ENCODE assay signal across 8 cellular contexts in the genomic region with DNA sequence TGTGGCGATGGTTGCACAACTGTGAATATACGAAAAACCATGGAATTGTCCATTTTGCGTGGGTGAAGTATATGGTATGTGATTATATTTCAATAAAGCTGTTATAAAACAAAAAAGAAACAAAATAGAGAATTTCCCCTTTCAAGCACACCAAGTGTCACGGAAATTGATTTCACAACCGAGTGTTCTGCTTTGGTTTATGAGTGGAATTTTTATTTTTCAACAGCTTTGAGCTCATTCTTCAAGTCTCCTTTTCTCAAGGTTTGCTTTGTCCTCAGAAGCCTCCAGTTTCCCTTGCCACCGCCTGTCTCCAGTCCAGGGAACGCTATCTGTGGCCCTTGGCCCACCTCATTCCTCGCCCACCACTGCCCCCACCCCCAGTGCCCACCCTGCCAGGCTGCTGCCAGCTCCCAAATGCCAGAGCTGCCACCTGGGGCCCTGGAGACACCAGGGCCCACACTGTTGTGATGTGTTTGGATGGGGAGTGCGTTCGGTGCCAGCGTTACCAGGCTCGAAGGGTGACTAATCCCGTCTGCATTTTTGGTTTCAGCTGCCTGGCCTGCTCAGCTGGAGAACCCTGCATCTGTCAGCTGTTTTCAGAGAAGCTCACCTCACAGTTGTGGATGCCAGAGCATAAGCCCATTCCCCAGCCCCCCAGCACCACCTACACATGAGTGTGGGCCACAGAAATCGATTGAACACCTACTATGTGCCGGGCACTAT. TPM values are rescaled to one million over a fixed set of nuclear protein-coding genes. Genes with fewer than 3 reads are reported as not detected.
DNase-seq lines count a peak whose midpoint lies in the region; ATAC-seq and TF ChIP-seq lines count a peak whose summit lies in the region.

No MANE protein-coding gene starts in this region.

- no peaks in the 10 kb centered on the region for H3K27me3 ChIP-seq in IMR-90 (ENCODE audit: control insufficient read depth, insufficient read depth, low read length)
- no peaks in the 10 kb centered on the region for H3K27me3 ChIP-seq in body of pancreas
- H3K27me3 ChIP-seq in left lung = no peaks in the 10 kb centered on the region
- H3K27me3 ChIP-seq in thyroid gland = no peaks in the 10 kb centered on the region

- H2AK5ac ChIP-seq in IMR-90 (ENCODE audit: low read depth, low read length) = peak overlapping the region; percentile 59; the same call in 1 of the 2 replicates

- no peak for TF ChIP-seq CTCF in IMR-90 (conservative IDR thresholded peaks at IDR 0.05; ENCODE audit: low read depth, low read length)
- TF ChIP-seq CTCF in body of pancreas (IDR thresholded peaks at IDR 0.05) = no peak
- TF ChIP-seq CTCF in left lung (IDR thresholded peaks at IDR 0.05) = no peak
- TF ChIP-seq CTCF in thyroid gland (IDR thresholded peaks at IDR 0.05) = no peak

- 0 out of 2 replicates have a peak, but pooled peaks cover 7% of the 10 kb centered on the region for H3K9me1 ChIP-seq in IMR-90 (ENCODE audit: insufficient read depth, low read length)

- H3K4me2 ChIP-seq in IMR-90 (ENCODE audit: low read depth, low read length) = peak overlapping the region; percentile 67

- peak; percentile 53; the same call in 1 of the 2 replicates for TF ChIP-seq POLR2A in IMR-90 (IDR thresholded peaks at IDR 0.05; ENCODE audit: low read depth, low read length)
- peak in 1 of 3 donors; percentile 3 for TF ChIP-seq POLR2A in body of pancreas (IDR thresholded peaks at IDR 0.05)
- TF ChIP-seq POLR2A in thyroid gland (IDR thresholded peaks at IDR 0.05) = no peak

- H3K18ac ChIP-seq in IMR-90 (ENCODE audit: low read depth, low read length) = peak overlapping the region; percentile 81; the same call in 1 of the 2 replicates

- H3K36me3 ChIP-seq in IMR-90 (ENCODE audit: control insufficient read depth, insufficient read depth, low read length) = no peaks in the 10 kb centered on the region
- H3K36me3 ChIP-seq in body of pancreas (replicated peaks in 1 of 2; ENCODE audit: insufficient read depth in 1 of 2, low read depth in 2 of 2) = no peaks in the 10 kb centered on the region
- H3K36me3 ChIP-seq in left lung = no peaks in the 10 kb centered on the region
- H3K36me3 ChIP-seq in thyroid gland = no peaks in the 10 kb centered on the region

- peak overlapping the region; percentile 70; the same call in 1 of the 2 replicates for H4K91ac ChIP-seq in IMR-90 (ENCODE audit: insufficient read depth, low read depth, low read length)

- H2AK9ac ChIP-seq in IMR-90 (replicated peaks; ENCODE audit: low read depth, low read length, poor library complexity) = no peak overlapping the region

- H3K79me1 ChIP-seq in IMR-90 (ENCODE audit: low read depth in 1 of 2, low read length in 2 of 2) = no peaks in the 10 kb centered on the region; a peak in 1 of 4 replicates

- CTCF ChIA-PET in IMR-90 (lab: Yijun Ruan, JAX) = interaction anchor here (0.6 to 1.0 kb wide), 2 partner anchors 122 to 192 kb away, joined by 3 read pairs; no protein-coding TSS in a partner anchor

- intact Hi-C loops in IMR-90 (cut with micrococcal nuclease) = loop anchor here (2.0 kb wide), 1 partner anchor 24 kb away; no protein-coding TSS in a partner anchor
- intact Hi-C loops in body of pancreas (cut with DNase I) = no loop called here
- intact Hi-C loops in left lung (cut with DNase I) = no loop called here
- intact Hi-C loops in thyroid gland (cut with DNase I) = no loop called here

- H4K20me1 ChIP-seq in IMR-90 (ENCODE audit: insufficient read depth, low read length) = no peaks in the 10 kb centered on the region

- H3K4ac ChIP-seq in IMR-90 (ENCODE audit: low read depth, low read length) = peak overlapping the region; percentile 67

- dilution Hi-C loops in IMR-90 (cut with HindIII; ENCODE audit: low sequenced_read_pairs, unreplicated experiment) = no loop called here

- WGBS in IMR-90 (ENCODE audit: extremely low coverage in 2 of 2, insufficient read length in 1 of 2), 2 experiments = no CpG with 5 or more reads among the region's 15 CpGs
- 53 to 67% methylated on average over 15 of the region's 15 CpGs for WGBS in body of pancreas, 2 donors
- 73% methylated on average over 15 of the region's 15 CpGs for WGBS in thyroid gland, 2 donors

- H2AFZ ChIP-seq in IMR-90 (replicated peaks; ENCODE audit: low read length, poor library complexity) = peak overlapping the region; percentile 66

- no peaks in the 10 kb centered on the region for H3K9me3 ChIP-seq in IMR-90 (ENCODE audit: control insufficient read depth, insufficient read depth, low read length)
- H3K9me3 ChIP-seq in body of pancreas = no peaks in the 10 kb centered on the region
- H3K9me3 ChIP-seq in left lung = no peaks in the 10 kb centered on the region
- H3K9me3 ChIP-seq in thyroid gland = no peaks in the 10 kb centered on the region

- no peak overlapping the region for H3K4me3 ChIP-seq in IMR-90 (ENCODE audit: insufficient read depth, low read depth, low read length)
- H3K4me3 ChIP-seq in body of pancreas = no peak overlapping the region
- H3K4me3 ChIP-seq in left lung = no peak overlapping the region
- H3K4me3 ChIP-seq in thyroid gland (replicated peaks in 1 of 3) = no peak overlapping the region

- POLR2A ChIA-PET in IMR-90 (lab: Charles Lee; ENCODE audit: unreplicated experiment) = interaction anchor here (0.6 to 1.3 kb wide), 2 partner anchors 26 to 30 kb away, joined by 3 to 10 read pairs; no protein-coding TSS in a partner anchor

- H4K5ac ChIP-seq in IMR-90 (ENCODE audit: low read depth, low read length) = peak overlapping the region; percentile 32

- no peak overlapping the region for H3K23ac ChIP-seq in IMR-90 (ENCODE audit: low read depth, low read length)

- no peak overlapping the region for H3K14ac ChIP-seq in IMR-90 (replicated peaks; ENCODE audit: low read depth, low read length)

- peak overlapping the region; percentile 76; the same call in 1 of the 3 replicates for H2BK15ac ChIP-seq in IMR-90 (ENCODE audit: low read depth, low read length)

- H3K27ac ChIP-seq in IMR-90 (ENCODE audit: insufficient read depth, low read length) (peak overlapping the region; percentile 92), body of pancreas (peak overlapping the region in 3 of 4 donors; percentile 24 to 81 (median 45)), left lung (peak overlapping the region; percentile 73 to 88), thyroid gland (peak overlapping the region in 1 of 3 donors; percentile 69)

- no peak overlapping the region for H3K9ac ChIP-seq in IMR-90 (ENCODE audit: low read depth, low read length)

- H4K8ac ChIP-seq in IMR-90 (ENCODE audit: low read depth in 2 of 2, low read length in 2 of 2) = peak overlapping the region in 1 of 2 experiments; percentile 70; a peak in 2 of 4 replicates

- H2BK5ac ChIP-seq in IMR-90 (ENCODE audit: low read depth, low read length, poor library complexity, severe bottlenecking) = peak overlapping the region; percentile 74

- peak overlapping the region; percentile 6 for H2BK120ac ChIP-seq in IMR-90 (ENCODE audit: low read depth, low read length)

- DNase-seq in IMR-90 = peak; percentile 93
- peak; percentile 41 to 72 (median 58) for DNase-seq in body of pancreas
- DNase-seq in left lung = peak in 1 of 2 donors; percentile 68
- DNase-seq in thyroid gland = peak; percentile 72
- no peak for DNase-seq in OCI-M2 (lab: John Stamatoyannopoulos, UW; ENCODE audit: unreplicated experiment)
- no peak for DNase-seq in NCI-H510A (lab: John Stamatoyannopoulos, UW)
- no peak for DNase-seq in NCI-H187 (lab: John Stamatoyannopoulos, UW)

- peak; percentile 25; the same call in 1 of the 2 replicates for TF ChIP-seq RAD21 in IMR-90 (IDR thresholded peaks at IDR 0.05; ENCODE audit: low read length)

- H2BK20ac ChIP-seq in IMR-90 (ENCODE audit: low read depth, low read length) = peak overlapping the region; percentile 11; the same call in 1 of the 2 replicates

- H3K4me1 ChIP-seq in IMR-90 (ENCODE audit: control insufficient read depth, insufficient read depth, low read length) (peaks cover 16% of the 10 kb centered on the region), body of pancreas (peaks cover 12% of the 10 kb centered on the region), left lung (peaks cover 13 to 25% of the 10 kb centered on the region in 2 donors), thyroid gland (peaks cover 0 to 24% of the 10 kb centered on the region in 2 donors)

- peak; percentile 88 for ATAC-seq in IMR-90 (ENCODE audit: low read depth)
- ATAC-seq in body of pancreas = peak; percentile 80
- ATAC-seq in left lung = peak; percentile 74
- ATAC-seq in GM21786 (IDR thresholded peaks at IDR 0.05; ENCODE audit: unreplicated experiment) = no peak

- no peak overlapping the region for H3K56ac ChIP-seq in IMR-90 (ENCODE audit: extremely low read depth, insufficient read depth, low read length)

- in situ Hi-C loops in IMR-90 (cut with MboI; ENCODE audit: low sequenced_read_pairs) = no loop called here

- BruUV-seq in IMR-90 (replicated peaks; lab: Mats Ljungman, UMichigan) = no TSS peak

TF ChIP-seq in IMR-90, 13 proteins besides CTCF, POLR2A, EP300 and RAD21 (continues in another document):
- TF ChIP-seq NFE2L2 (IDR thresholded peaks at IDR 0.05; ENCODE audit: low read depth, low read length) (peak; percentile 25; the same call in 1 of the 2 replicates), RFX5 (IDR thresholded peaks at IDR 0.05; ENCODE audit: low read depth, low read length) (no peak), CHD1 (IDR thresholded peaks at IDR 0.05; ENCODE audit: low read depth, low read length) (no peak)
- TF ChIP-seq, protein P1, sequence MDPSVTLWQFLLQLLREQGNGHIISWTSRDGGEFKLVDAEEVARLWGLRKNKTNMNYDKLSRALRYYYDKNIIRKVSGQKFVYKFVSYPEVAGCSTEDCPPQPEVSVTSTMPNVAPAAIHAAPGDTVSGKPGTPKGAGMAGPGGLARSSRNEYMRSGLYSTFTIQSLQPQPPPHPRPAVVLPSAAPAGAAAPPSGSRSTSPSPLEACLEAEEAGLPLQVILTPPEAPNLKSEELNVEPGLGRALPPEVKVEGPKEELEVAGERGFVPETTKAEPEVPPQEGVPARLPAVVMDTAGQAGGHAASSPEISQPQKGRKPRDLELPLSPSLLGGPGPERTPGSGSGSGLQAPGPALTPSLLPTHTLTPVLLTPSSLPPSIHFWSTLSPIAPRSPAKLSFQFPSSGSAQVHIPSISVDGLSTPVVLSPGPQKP (IDR thresholded peaks at IDR 0.05; ENCODE audit: borderline replicate concordance, low read depth, low read length) = no peak
- TF ChIP-seq, protein P2, sequence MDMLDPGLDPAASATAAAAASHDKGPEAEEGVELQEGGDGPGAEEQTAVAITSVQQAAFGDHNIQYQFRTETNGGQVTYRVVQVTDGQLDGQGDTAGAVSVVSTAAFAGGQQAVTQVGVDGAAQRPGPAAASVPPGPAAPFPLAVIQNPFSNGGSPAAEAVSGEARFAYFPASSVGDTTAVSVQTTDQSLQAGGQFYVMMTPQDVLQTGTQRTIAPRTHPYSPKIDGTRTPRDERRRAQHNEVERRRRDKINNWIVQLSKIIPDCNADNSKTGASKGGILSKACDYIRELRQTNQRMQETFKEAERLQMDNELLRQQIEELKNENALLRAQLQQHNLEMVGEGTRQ (IDR thresholded peaks at IDR 0.05; ENCODE audit: low read depth, low read length) = no peak

RNA-seq across cellular contexts. Expression of a gene that starts 30.4 kb away (rescaled TPM):
- 304 and 320 TPM in 2 replicates for total RNA-seq in IMR-90 (2012; rRNA removed)
- polyA plus RNA-seq in IMR-90 (2012; rRNA removed) = 467 and 674 TPM in 2 replicates
- polyA plus RNA-seq in IMR-90 (2012; cell fraction: cytosol; rRNA removed) = 405 and 1,457 TPM in 2 replicates
- polyA plus RNA-seq in IMR-90 (2012; cell fraction: nucleus; rRNA removed; ENCODE audit: low replicate concordance) = 1,904 and 1,990 TPM in 2 replicates
- total RNA-seq in body of pancreas = 100 to 1,000 TPM; 248 to 808 TPM
- 100 to 1,000 TPM; 203 to 239 TPM for total RNA-seq in left lung
- total RNA-seq in thyroid gland = 1,000 to 10,000 TPM in 1 of 4 donors, 100 to 1,000 TPM in 3; 613 to 1,025 (median 690) TPM

Comparison
In these comparisons a context has a peak if more than half of its experiments do, and no peak if none do; other contexts are left out.
1. DNase-seq: peak in IMR-90 (single experiment), body of pancreas (4 of 4) and thyroid gland (2 of 2); none in OCI-M2 (single experiment), NCI-H510A (single experiment) and NCI-H187 (0 of 2).